In genomic region chr22:38656256-38657148, GRCh38 we compare ENCODE assay signal across 8 cellular contexts. TPM values are rescaled to one million over a fixed set of nuclear protein-coding genes. Genes with fewer than 3 reads are reported as not detected.
DNase-seq lines count a peak whose midpoint lies in the region; ATAC-seq and TF ChIP-seq lines count a peak whose summit lies in the region.

CBY1 (plus strand) TSS chr22:38656638; CDS start chr22:38668055, 11,417 bp downstream.
FAM227A (minus strand) TSS chr22:38656392; CDS start chr22:38650168, 6,224 bp downstream.

- H3K9me3 ChIP-seq in osteoblast (ENCODE audit: low read depth, low read length) (no peaks in the 10 kb centered on the region), testis (no peaks in the 10 kb centered on the region)

- H3K4me3 Mint-ChIP-seq in activated naive CD8-positive, alpha-beta T cell treated with anti-CD3 and anti-CD28 coated beads, Interleukin-2, amount 10 ng/mL, durations not matched to agents 7 days and 5 days: peak within 1 kb of the TSS; percentile 92

- H3K4me1 Mint-ChIP-seq in activated naive CD8-positive, alpha-beta T cell treated with anti-CD3 and anti-CD28 coated beads, Interleukin-2, amount 10 ng/mL, durations not matched to agents 7 days and 5 days: peaks cover 9% of the 10 kb centered on the region

- peak; percentile 88 for DNase-seq in GM06990 (ENCODE audit: extremely low read depth, insufficient read length)
- DNase-seq in NCI-H1105 (lab: John Stamatoyannopoulos, UW): peak; percentile 92
- peak; percentile 82 for DNase-seq in SKM-1 treated with dmso at 0.1 percent for 144 hours (lab: John Stamatoyannopoulos, UW; ENCODE audit: unreplicated experiment)
- DNase-seq in activated naive CD8-positive, alpha-beta T cell treated with anti-CD3 and anti-CD28 coated beads, Interleukin-2, amount 10 ng/mL, durations not matched to agents 7 days and 5 days: peak; percentile 92
- peak; percentile 84 to 96 (median 91) for DNase-seq in head of caudate nucleus
- peak; percentile 99 for DNase-seq in osteoblast (ENCODE audit: insufficient read length, low spot score, missing footprints)
- DNase-seq in testis: peak; percentile 94

- WGBS in testis, 2 donors: 0 to 1% methylated on average over 20 to 70 of the region's 70 CpGs

- H3K27ac Mint-ChIP-seq in activated naive CD8-positive, alpha-beta T cell treated with anti-CD3 and anti-CD28 coated beads, Interleukin-2, amount 10 ng/mL, durations not matched to agents 7 days and 5 days: peak within 1 kb of the TSS; percentile 93

- H3K36me3 Mint-ChIP-seq in activated naive CD8-positive, alpha-beta T cell treated with anti-CD3 and anti-CD28 coated beads, Interleukin-2, amount 10 ng/mL, durations not matched to agents 7 days and 5 days: peaks cover 1% of the 10 kb centered on the region

- POLR2A ChIA-PET in activated naive CD8-positive, alpha-beta T cell treated with anti-CD3 and anti-CD28 coated beads, Interleukin-2, amount 10 ng/mL, durations not matched to agents 7 days and 5 days (lab: Charles Lee): interaction anchor here (0.7 to 1.2 kb wide), 4 partner anchors 10 to 86 kb away, joined by 3 to 5 read pairs (median 4); partner anchors contain the start of gene TOMM22

- no peak for TF ChIP-seq POLR2A in testis (IDR thresholded peaks at IDR 0.05)

- H3K79me2 ChIP-seq in osteoblast (ENCODE audit: insufficient read depth, low read length): peaks cover 14% of the 10 kb centered on the region

- no peaks in the 10 kb centered on the region for H3K27me3 Mint-ChIP-seq in activated naive CD8-positive, alpha-beta T cell treated with anti-CD3 and anti-CD28 coated beads, Interleukin-2, amount 10 ng/mL, durations not matched to agents 7 days and 5 days

- H3K4me3 ChIP-seq in GM06990 (replicated peaks; ENCODE audit: low read depth, low read length): peak within 1 kb of the TSS; percentile 79
- H3K4me3 ChIP-seq in osteoblast (ENCODE audit: insufficient read depth, low read length): peak within 1 kb of the TSS; percentile 92
- H3K4me3 ChIP-seq in testis: peak within 1 kb of the TSS; percentile 77 to 83

- no peaks in the 10 kb centered on the region for H3K9me3 Mint-ChIP-seq in activated naive CD8-positive, alpha-beta T cell treated with anti-CD3 and anti-CD28 coated beads, Interleukin-2, amount 10 ng/mL, durations not matched to agents 7 days and 5 days

- peak within 1 kb of the TSS; percentile 88 for H3K4me2 ChIP-seq in osteoblast (ENCODE audit: insufficient read depth, low read length)

- intact Hi-C loops in head of caudate nucleus (cut with DNase I) (no loop called here), testis (cut with DNase I; ENCODE audit: low total_unique reads) (no loop called here)

- H2AFZ ChIP-seq in osteoblast (ENCODE audit: low read length): peak within 1 kb of the TSS; percentile 100

- peak; percentile 66 for ATAC-seq in HG02623 (IDR thresholded peaks at IDR 0.05; ENCODE audit: unreplicated experiment)
- peak; percentile 81 for ATAC-seq in activated naive CD8-positive, alpha-beta T cell treated with anti-CD3 and anti-CD28 coated beads, Interleukin-2, amount 10 ng/mL, durations not matched to agents 7 days and 5 days (ENCODE audit: low read depth)

- H3K27me3 ChIP-seq in GM06990 (replicated peaks; ENCODE audit: control insufficient read depth, insufficient read depth, low read length) (no peaks in the 10 kb centered on the region), osteoblast (ENCODE audit: insufficient read depth, low read length) (no peaks in the 10 kb centered on the region), testis (no peaks in the 10 kb centered on the region)

- peaks cover 2% of the 10 kb centered on the region for H3K36me3 ChIP-seq in GM06990 (ENCODE audit: control insufficient read depth, insufficient read depth, low read length)
- peaks cover under 1% of the 10 kb centered on the region for H3K36me3 ChIP-seq in osteoblast (ENCODE audit: insufficient read depth, low read length)
- no peaks in the 10 kb centered on the region for H3K36me3 ChIP-seq in testis (ENCODE audit: low read depth, missing control alignments)

- TF ChIP-seq CTCF in GM06990 (IDR thresholded peaks at IDR 0.05; ENCODE audit: insufficient read depth, low read length, poor library complexity, severe bottlenecking): no peak
- no peak for TF ChIP-seq CTCF in osteoblast (IDR thresholded peaks at IDR 0.05; ENCODE audit: extremely low read depth, low read depth, low read length)
- TF ChIP-seq CTCF in testis (IDR thresholded peaks at IDR 0.05): peak in 1 of 3 experiments; percentile 4

- no peaks in the 10 kb centered on the region for H4K20me1 ChIP-seq in osteoblast (ENCODE audit: insufficient read depth, low read length)

- H3K4me1 ChIP-seq in osteoblast (ENCODE audit: insufficient read depth, low read length): peaks cover 17% of the 10 kb centered on the region
- H3K4me1 ChIP-seq in testis: peaks cover 4% of the 10 kb centered on the region

- H3K27ac ChIP-seq in osteoblast (ENCODE audit: low read depth, low read length) (peak within 1 kb of the TSS; percentile 100), testis (peak within 1 kb of the TSS; percentile 71 to 83)

RNA-seq across cellular contexts. Expression of gene CBY1, which starts in this region (rescaled TPM):
- 10 to 100 TPM; 20.1 to 22.4 TPM for total RNA-seq in activated naive CD8-positive, alpha-beta T cell treated with anti-CD3 and anti-CD28 coated beads, Interleukin-2, amount 10 ng/mL, durations not matched to agents 7 days and 5 days
- 13.8 and 16.2 TPM in 2 replicates for total RNA-seq in osteoblast
- total RNA-seq in testis: 10 to 100 TPM; 24.9 to 30.9 TPM
- 50.8 TPM for polyA plus RNA-seq in testis (ENCODE audit: insufficient read depth, low read depth, low replicate concordance)

RNA-seq across cellular contexts. Expression of gene FAM227A, which starts in this region (rescaled TPM):
- total RNA-seq in activated naive CD8-positive, alpha-beta T cell treated with anti-CD3 and anti-CD28 coated beads, Interleukin-2, amount 10 ng/mL, durations not matched to agents 7 days and 5 days: under 1 TPM; 0.23 to 0.36 TPM
- total RNA-seq in osteoblast: 2.9 and 3.3 TPM in 2 replicates
- total RNA-seq in testis: 10 to 100 TPM; 16.3 to 41.8 TPM
- polyA plus RNA-seq in testis (ENCODE audit: insufficient read depth, low read depth, low replicate concordance): 18.0 TPM

Comparison
In these comparisons a context has a peak if more than half of its experiments do, and no peak if none do; other contexts are left out.
1. Peak in every context shown above with its lines: DNase-seq, ATAC-seq, H3K4me3 ChIP-seq and H3K27ac ChIP-seq.